8 cellular contexts compared by ENCODE assay signal in genomic region chr10:49594594-49594993, GRCh38. TPM values are rescaled to one million over a fixed set of nuclear protein-coding genes. Genes with fewer than 3 reads are reported as not detected.
DNase-seq lines count a peak whose midpoint lies in the region; ATAC-seq and TF ChIP-seq lines count a peak whose summit lies in the region.

No MANE protein-coding gene starts in this region.

- ATAC-seq in HG02623 (IDR thresholded peaks at IDR 0.05; ENCODE audit: unreplicated experiment) = no peak

- DNase-seq in A673 (ENCODE audit: low spot score) (peak; percentile 75), ELR (ENCODE audit: low read depth) (peak; percentile 82), NCI-H1092 treated with DMSO at 0.1 percent for 48 hours (lab: John Stamatoyannopoulos, UW) (peak; percentile 47), glomerular endothelial cell (ENCODE audit: extremely low read depth, low read depth, low spot score) (peak; percentile 33), putamen (ENCODE audit: low spot score) (peak; percentile 21), activated gamma-delta T cell treated with Interleukin-2 at 50 U/mL for 16 hours (no peak)

- H3K27me3 ChIP-seq in A673 (replicated peaks; ENCODE audit: insufficient read depth, low read depth, low read length, poor library complexity) = no peaks in the 10 kb centered on the region

- H3K9me3 ChIP-seq in A673 (ENCODE audit: low read depth, low read length, poor library complexity, severe bottlenecking) = no peaks in the 10 kb centered on the region

- CTCF ChIA-PET in A673 (lab: Charles Lee) = no interaction called here

- no peak overlapping the region for H3K4me3 ChIP-seq in A673 (ENCODE audit: low read depth, low read length, poor library complexity, severe bottlenecking)

- H3K4me1 ChIP-seq in A673 (ENCODE audit: insufficient read depth, low read length, poor library complexity, severe bottlenecking) = no peaks in the 10 kb centered on the region

- no peak overlapping the region for H3K27ac ChIP-seq in A673 (ENCODE audit: low read depth, low read length, poor library complexity, severe bottlenecking)
- H3K27ac ChIP-seq in VCaP = peak overlapping the region; percentile 21; the same call in 1 of the 2 replicates

- TF ChIP-seq CTCF in A673 (conservative IDR thresholded peaks at IDR 0.05; ENCODE audit: low read depth, low read length) = peak; percentile 88
- TF ChIP-seq CTCF in VCaP (conservative IDR thresholded peaks at IDR 0.05) = peak; percentile 91

- BruUV-seq in A673 (replicated peaks; lab: Mats Ljungman, UMichigan) = no TSS peak

- POLR2A ChIA-PET in A673 (lab: Charles Lee; ENCODE audit: low non-redundant PET) = interaction anchor here (0.6 kb wide), 1 partner anchor 612 kb away, joined by 3 read pairs; no protein-coding TSS in a partner anchor

- H3K36me3 ChIP-seq in A673 (ENCODE audit: insufficient read depth, low read length, poor library complexity, severe bottlenecking) = no peaks in the 10 kb centered on the region

- intact Hi-C loops in A673 (cut with micrococcal nuclease; ENCODE audit: unreplicated experiment) = loop anchor here (10.0 kb wide), 2 partner anchors 300 to 470 kb away; partner anchors contain the start of gene WASHC2A

RNA-seq across cellular contexts. Expression of gene SLC18A3, which starts 15.5 kb away (rescaled TPM):
- total RNA-seq in A673 (2021) (0.28 and 0.30 TPM in 2 replicates), glomerular endothelial cell (not detected in 2 replicates)

RNA-seq across cellular contexts. Expression of gene CHAT, which starts 19.2 kb away (rescaled TPM):
- total RNA-seq in A673 (2021) (0.24 and 0.56 TPM in 2 replicates), glomerular endothelial cell (not detected in 2 replicates)

RNA-seq across cellular contexts. Expression of gene ERCC6, which starts 55.7 kb away (rescaled TPM):
- total RNA-seq in A673 (2021) (11.0 and 11.4 TPM in 2 replicates), glomerular endothelial cell (10.7 and 14.5 TPM in 2 replicates)
